1 cellular context compared by ENCODE assay signal in genomic region chr3:169497567-169498257, GRCh38.
A peak's percentile ranks its signal among the peaks of the same experiment; 100 is the strongest.
TF ChIP-seq lines count a peak whose summit lies in the region.

No MANE protein-coding gene starts in this region.

TF ChIP-seq in HEK293, 187 proteins besides CTCF, POLR2A, EP300 and RAD21 (continued from another document and continues in another):
- TF ChIP-seq INSM2 (tag by site-specific recombination; IDR thresholded peaks at IDR 0.05), result 0 out of 2 replicates have a peak, but pooled peaks have one; percentile 44
- no peak for TF ChIP-seq ZNF488 (tag by site-specific recombination; IDR thresholded peaks at IDR 0.05)
- peak; percentile 87 for TF ChIP-seq PRDM6 (tag by site-specific recombination; IDR thresholded peaks at IDR 0.05)
- TF ChIP-seq ZNF23 (tag by site-specific recombination; IDR thresholded peaks at IDR 0.05; ENCODE audit: borderline replicate concordance), result no peak
- TF ChIP-seq KLF16 (tag by site-specific recombination; IDR thresholded peaks at IDR 0.05), result no peak
- TF ChIP-seq ZNF404 (tag by site-specific recombination; IDR thresholded peaks at IDR 0.05), result no peak
- peak; percentile 73; the same call in 1 of the 2 replicates for TF ChIP-seq BCL11A (tag by site-specific recombination; IDR thresholded peaks at IDR 0.05; ENCODE audit: low read depth)
- TF ChIP-seq ZNF423 (tag by site-specific recombination; IDR thresholded peaks at IDR 0.05), result no peak
- TF ChIP-seq IKZF3 (tag by site-specific recombination; IDR thresholded peaks at IDR 0.05), result peak; percentile 52
- TF ChIP-seq ZNF596 (tag by site-specific recombination; IDR thresholded peaks at IDR 0.05), result no peak
- TF ChIP-seq ZNF10 (tag by site-specific recombination; IDR thresholded peaks at IDR 0.05), result no peak
- TF ChIP-seq ZNF248 (tag by site-specific recombination; IDR thresholded peaks at IDR 0.05), result no peak
- no peak for TF ChIP-seq ZNF555 (tag by site-specific recombination; conservative IDR thresholded peaks at IDR 0.05)
- TF ChIP-seq ZNF530 (tag by site-specific recombination; IDR thresholded peaks at IDR 0.05; ENCODE audit: low read depth), result no peak
- peak; percentile 51 for TF ChIP-seq ZXDB (tag by site-specific recombination; IDR thresholded peaks at IDR 0.05)
- TF ChIP-seq ZNF623 (tag by site-specific recombination; IDR thresholded peaks at IDR 0.05), result no peak
- no peak for TF ChIP-seq ZBTB6 (tag by site-specific recombination; IDR thresholded peaks at IDR 0.05)
- TF ChIP-seq ZNF544 (tag by site-specific recombination; IDR thresholded peaks at IDR 0.05), result no peak
- no peak for TF ChIP-seq SCRT2 (tag by site-specific recombination; IDR thresholded peaks at IDR 0.05)
- TF ChIP-seq ZNF747 (tag by site-specific recombination; IDR thresholded peaks at IDR 0.05), result no peak
- no peak for TF ChIP-seq ZNF624 (tag by site-specific recombination; IDR thresholded peaks at IDR 0.05)
- TF ChIP-seq MZF1 (tag by site-specific recombination; IDR thresholded peaks at IDR 0.05; ENCODE audit: borderline replicate concordance), result no peak
- TF ChIP-seq ZFP3 (tag by site-specific recombination; IDR thresholded peaks at IDR 0.05; ENCODE audit: low read depth), result no peak
- TF ChIP-seq ZNF214 (tag by site-specific recombination; IDR thresholded peaks at IDR 0.05; ENCODE audit: borderline replicate concordance), result no peak
- no peak for TF ChIP-seq SP7 (tag by site-specific recombination; IDR thresholded peaks at IDR 0.05)
- TF ChIP-seq KLF10 (tag by site-specific recombination; IDR thresholded peaks at IDR 0.05), result no peak
- TF ChIP-seq ZNF114 (tag by site-specific recombination; IDR thresholded peaks at IDR 0.05), result no peak
- 0 out of 2 replicates have a peak, but pooled peaks have one; percentile 12 for TF ChIP-seq ZBTB44 (tag by site-specific recombination; IDR thresholded peaks at IDR 0.05)
- no peak for TF ChIP-seq ZNF138 (tag by site-specific recombination; IDR thresholded peaks at IDR 0.05; ENCODE audit: borderline replicate concordance)
- no peak for TF ChIP-seq ZNF202 (tag by site-specific recombination; IDR thresholded peaks at IDR 0.05; ENCODE audit: borderline replicate concordance)
- TF ChIP-seq TSHZ1 (tag by site-specific recombination; IDR thresholded peaks at IDR 0.05; ENCODE audit: borderline replicate concordance), result peak; percentile 13; the same call in 1 of the 2 replicates
- TF ChIP-seq ZNF660 (tag by site-specific recombination; IDR thresholded peaks at IDR 0.05), result no peak
- TF ChIP-seq ZNF510 (tag by site-specific recombination; IDR thresholded peaks at IDR 0.05; ENCODE audit: insufficient replicate concordance), result no peak
- TF ChIP-seq ZNF221 (tag by site-specific recombination; IDR thresholded peaks at IDR 0.05; ENCODE audit: borderline replicate concordance), result no peak
- TF ChIP-seq ZBTB8A (tag by site-specific recombination; IDR thresholded peaks at IDR 0.05), result no peak
- TF ChIP-seq ZNF2 (tag by site-specific recombination; IDR thresholded peaks at IDR 0.05), result no peak
- no peak for TF ChIP-seq ZNF704 (tag by site-specific recombination; IDR thresholded peaks at IDR 0.05)
- TF ChIP-seq ZNF645 (tag by site-specific recombination; IDR thresholded peaks at IDR 0.05), result no peak
- no peak for TF ChIP-seq ZSCAN5A (tag by site-specific recombination; IDR thresholded peaks at IDR 0.05)
- TF ChIP-seq ZNF239 (tag by site-specific recombination; IDR thresholded peaks at IDR 0.05), result no peak
- peak; percentile 57; the same call in 1 of the 2 replicates for TF ChIP-seq FEZF1 (tag by site-specific recombination; IDR thresholded peaks at IDR 0.05)
- TF ChIP-seq OSR2 (tag by site-specific recombination; IDR thresholded peaks at IDR 0.05), result peak; percentile 67
- TF ChIP-seq ZNF175 (tag by site-specific recombination; IDR thresholded peaks at IDR 0.05), result no peak
- no peak for TF ChIP-seq ZNF18 (tag by site-specific recombination; IDR thresholded peaks at IDR 0.05)
- TF ChIP-seq ZNF140 (tag by site-specific recombination; IDR thresholded peaks at IDR 0.05), result no peak
- no peak for TF ChIP-seq MYNN (tag by site-specific recombination; IDR thresholded peaks at IDR 0.05; ENCODE audit: borderline replicate concordance)
- TF ChIP-seq ZSCAN4 (tag by site-specific recombination; IDR thresholded peaks at IDR 0.05), result no peak
- peak; percentile 59; the same call in 1 of the 2 replicates for TF ChIP-seq ZBTB17 (tag by site-specific recombination; IDR thresholded peaks at IDR 0.05)
- no peak for TF ChIP-seq ZIC2 (tag by site-specific recombination; IDR thresholded peaks at IDR 0.05)
- no peak for TF ChIP-seq ZNF169 (tag by site-specific recombination; IDR thresholded peaks at IDR 0.05)
- no peak for TF ChIP-seq KLF9 (tag by site-specific recombination; IDR thresholded peaks at IDR 0.05; ENCODE audit: low read depth)
- no peak for TF ChIP-seq ZNF549 (tag by site-specific recombination; IDR thresholded peaks at IDR 0.05)
